In the genomic region with DNA sequence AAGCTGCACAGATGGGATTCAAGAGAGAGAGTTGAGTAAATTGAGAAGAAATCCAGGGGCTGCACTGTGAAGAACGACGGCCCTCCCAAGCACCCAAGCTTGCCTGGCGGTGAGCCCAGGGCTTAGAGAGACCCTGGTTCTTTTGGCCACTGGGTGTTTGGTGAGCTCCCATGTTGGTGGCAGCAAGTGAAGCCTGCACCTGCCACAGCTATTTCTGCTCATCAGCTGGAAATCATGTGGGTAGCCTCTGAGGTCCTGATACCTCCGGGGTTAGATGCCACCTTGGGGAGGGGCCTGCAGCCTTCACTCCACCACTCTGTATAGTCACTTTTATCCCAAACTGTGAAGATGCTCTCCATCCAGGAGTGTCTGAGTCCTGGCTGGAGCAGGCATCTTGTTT, we compare ENCODE assay signal across 11 cellular contexts. TPM values are rescaled to one million over a fixed set of nuclear protein-coding genes. Genes with fewer than 3 reads are reported as not detected.
DNase-seq lines count a peak whose midpoint lies in the region; ATAC-seq lines count a peak whose summit lies in the region.
"Had no signal": no experiment of that assay in that cellular context is flagged by ENCODE, and none has a peak within 500 bp of the region (broad histone marks: within the 10 kb centered on the region; RNA-seq: fewer than 3 reads in every experiment).

No MANE protein-coding gene starts in this region.

- H3K27ac Mint-ChIP-seq in T-cell = peak overlapping the region; percentile 24 to 53

- peak overlapping the region; percentile 94 for H3K27ac ChIP-seq in BLaER1

- CTCF ChIA-PET in T-cell (lab: Charles Lee) = interaction anchor here in 1 of 2 donors (0.8 to 1.2 kb wide), 4 partner anchors 12 to 43 kb away, joined by 3 to 5 read pairs (median 4); no protein-coding TSS in a partner anchor

- peak overlapping the region; percentile 78; the same call in 1 of the 2 replicates for H3K9ac ChIP-seq in BLaER1

- peaks cover 100% of the 10 kb centered on the region for H3K4me1 ChIP-seq in BLaER1

- H3K4me2 ChIP-seq in BLaER1 = peak overlapping the region; percentile 99

- H3K9me3 Mint-ChIP-seq in T-cell = no peaks in the 10 kb centered on the region

- no peaks in the 10 kb centered on the region for H3K27me3 Mint-ChIP-seq in T-cell

- H3K36me3 ChIP-seq in BLaER1 = no peaks in the 10 kb centered on the region
- H3K36me3 ChIP-seq: neutrophil had no signal

- H3K4me1 Mint-ChIP-seq in T-cell = peaks cover 55 to 76% (median 65%) of the 10 kb centered on the region in 3 donors

- POLR2A ChIA-PET in T-cell (lab: Charles Lee) = no interaction called here

- peak; percentile 55 for ATAC-seq in GM18909 (IDR thresholded peaks at IDR 0.05; ENCODE audit: poor library complexity, unreplicated experiment)
- peak; percentile 43 for ATAC-seq in HG03039 (IDR thresholded peaks at IDR 0.05; ENCODE audit: unreplicated experiment)
- ATAC-seq in T-cell (replicated peaks in 1 of 4) = peak in 2 of 4 experiments; percentile 40 to 57
- no peak for ATAC-seq in HG03521 (IDR thresholded peaks at IDR 0.05; ENCODE audit: unreplicated experiment)
- no peak for ATAC-seq in HG03457 (IDR thresholded peaks at IDR 0.05; ENCODE audit: unreplicated experiment)

- H3K27me3 ChIP-seq in BLaER1 = no peaks in the 10 kb centered on the region
- H3K27me3 ChIP-seq: neutrophil had no signal

- H3K9me3 ChIP-seq in BLaER1 = no peaks in the 10 kb centered on the region
- H3K9me3 ChIP-seq: neutrophil had no signal

- no peak overlapping the region for H3K4me3 Mint-ChIP-seq in T-cell

- no peak overlapping the region for H3K4me3 ChIP-seq in BLaER1

- no peaks in the 10 kb centered on the region for H4K20me1 ChIP-seq in BLaER1

- no peaks in the 10 kb centered on the region for H3K36me3 Mint-ChIP-seq in T-cell

- peak in 1 of 34 experiments; percentile 28 for DNase-seq in T-cell
- no peak for DNase-seq in HPDE6-E6E7 (ENCODE audit: extremely low spot score)
- DNase-seq in iPS-NIHi7 (ENCODE audit: extremely low spot score) = no peak
- DNase-seq: activated naive CD4-positive, alpha-beta T cell treated with anti-CD3 and anti-CD28 coated beads, Interleukin-2, amount 50 U/mL, for 16 hours; EL had no signal

RNA-seq across cellular contexts. Expression of a gene that starts 6.1 kb away (rescaled TPM):
- total RNA-seq in T-cell = 100 to 1,000 TPM; 172 to 655 (median 186) TPM

RNA-seq across cellular contexts. Expression of a gene that starts 51.7 kb away (rescaled TPM):
- under 1 TPM in 3 of 5 donors, not detected in 2; 0.13 to 0.41 (median 0.18) TPM for total RNA-seq in T-cell

Comparison
In these comparisons a context has a peak if more than half of its experiments do, and no peak if none do; other contexts are left out.
1. ATAC-seq: peak in GM18909 (single experiment) and HG03039 (single experiment); none in HG03521 (single experiment) and HG03457 (single experiment).